Comparison of ENCODE assay signal across 1 cellular context in the genomic region with DNA sequence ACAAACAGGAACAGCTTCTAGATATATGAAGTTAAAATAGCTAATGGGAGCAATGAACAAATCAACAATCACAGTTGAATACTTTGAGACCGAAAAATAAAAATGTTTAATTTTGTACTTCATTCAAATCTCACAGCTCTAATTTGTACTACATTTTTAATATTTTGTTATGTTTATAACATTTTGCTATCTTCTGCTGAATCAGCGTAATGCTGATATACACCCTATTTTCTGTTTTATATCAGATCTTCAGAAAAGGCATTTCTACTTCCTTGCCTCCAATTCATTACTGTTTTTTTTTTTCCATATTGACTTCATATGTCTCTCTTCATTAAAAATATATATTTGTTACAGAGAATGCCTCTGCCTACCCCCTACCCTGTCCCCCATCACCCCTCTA.
A peak's percentile ranks its signal among the peaks of the same experiment; 100 is the strongest.
TF ChIP-seq lines count a peak whose summit lies in the region.

No MANE protein-coding gene starts in this region.

TF ChIP-seq in H1, 55 proteins besides CTCF, POLR2A, EP300 and RAD21:
- TF ChIP-seq SIN3A (conservative IDR thresholded peaks at IDR 0.05 in 1 of 2, IDR thresholded peaks at IDR 0.05 in 1 of 2; ENCODE audit: low read depth in 1 of 2, low read length in 2 of 2) (no peak), MAFK (IDR thresholded peaks at IDR 0.05; ENCODE audit: low read depth, low read length) (peak; percentile 77)
